ENCODE assay signal across 16 cellular contexts in the genomic region with DNA sequence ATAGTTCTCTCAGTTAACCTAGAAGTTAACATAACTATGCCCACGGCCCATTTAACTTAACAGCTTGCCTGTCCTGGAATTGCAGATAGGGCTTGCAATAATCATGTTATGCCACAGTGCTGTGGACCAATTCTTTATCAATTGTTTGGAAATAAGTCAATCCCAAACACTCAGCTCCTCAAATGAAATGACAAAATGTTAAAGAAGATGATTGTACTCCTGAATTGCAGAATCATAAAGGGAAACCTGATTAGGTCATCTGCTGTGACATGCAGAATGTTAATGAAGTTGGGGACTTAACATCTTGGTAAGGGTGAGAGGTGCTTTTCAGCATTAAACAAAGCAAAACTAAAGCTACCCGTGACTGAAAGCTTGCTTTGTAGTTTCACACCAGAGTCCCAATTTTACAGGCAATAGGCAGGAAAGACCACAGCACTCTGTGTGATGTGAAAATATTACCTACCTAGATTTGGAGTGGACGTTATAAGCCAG.
A peak's percentile ranks its signal among the peaks of the same experiment; 100 is the strongest.
DNase-seq lines count a peak whose midpoint lies in the region; ATAC-seq and TF ChIP-seq lines count a peak whose summit lies in the region.
"Had no signal": no experiment of that assay in that cellular context is flagged by ENCODE, and none has a peak within 500 bp of the region (broad histone marks: within the 10 kb centered on the region; RNA-seq: fewer than 3 reads in every experiment).

No MANE protein-coding gene starts in this region.

- no peak overlapping the region for H2BK12ac ChIP-seq in neuronal stem cell (ENCODE audit: low read length)

- DNase-seq in WERI-Rb-1, result no peak
- peak; percentile 37 for DNase-seq in neuronal stem cell (ENCODE audit: low spot score)
- DNase-seq in OCI-M2 (lab: John Stamatoyannopoulos, UW; ENCODE audit: unreplicated experiment), result no peak
- DNase-seq in posterior cingulate gyrus, result no peak
- DNase-seq: activated CD4-positive, alpha-beta T cell treated with anti-CD3 and anti-CD28 coated beads for 1 hour; body of pancreas; CD4-positive, alpha-beta T cell; head of caudate nucleus; left ventricle myocardium superior; SW 1271 had no signal

- H2BK120ac ChIP-seq in neuronal stem cell (ENCODE audit: low read depth, low read length), result no peak overlapping the region

- no peak overlapping the region for H2BK5ac ChIP-seq in neuronal stem cell (ENCODE audit: low read length)

- no peak overlapping the region for H2AK5ac ChIP-seq in neuronal stem cell (ENCODE audit: low read depth, low read length)

- H3K9me3 ChIP-seq in WERI-Rb-1 (ENCODE audit: severe bottlenecking) (no peaks in the 10 kb centered on the region), neuronal stem cell (replicated peaks in 1 of 2; ENCODE audit: control insufficient read depth in 2 of 2, insufficient read depth in 1 of 2, low read depth in 1 of 2, low read length in 2 of 2) (no peaks in the 10 kb centered on the region)
- H3K9me3 ChIP-seq: body of pancreas, neutrophil, tibial nerve had no signal

- no peak overlapping the region for H3K14ac ChIP-seq in neuronal stem cell (ENCODE audit: low read length)

- H3K4me2 ChIP-seq in neuronal stem cell (ENCODE audit: insufficient read depth, low read length, poor library complexity, severe bottlenecking), result no peak overlapping the region

- TF ChIP-seq CTCF in WERI-Rb-1 (IDR thresholded peaks at IDR 0.05; ENCODE audit: low read depth, low read length), result no peak

- H2AFZ ChIP-seq in neuronal stem cell (ENCODE audit: low read length), result no peak overlapping the region

- no peak overlapping the region for H3K18ac ChIP-seq in neuronal stem cell (ENCODE audit: low read length)

- no peak overlapping the region for H4K91ac ChIP-seq in neuronal stem cell (ENCODE audit: low read depth, low read length, poor library complexity)

- no peak overlapping the region for H4K8ac ChIP-seq in neuronal stem cell (ENCODE audit: low read depth, low read length)

- peak overlapping the region; percentile 45 for H3K4me3 ChIP-seq in WERI-Rb-1 (ENCODE audit: low read depth, low read length)
- no peak overlapping the region for H3K4me3 ChIP-seq in neuronal stem cell (ENCODE audit: low read length in 2 of 2)
- H3K4me3 ChIP-seq: body of pancreas, tibial nerve had no signal

- H3K4ac ChIP-seq in neuronal stem cell (ENCODE audit: low read length), result no peak overlapping the region

- H3K27me3 ChIP-seq in WERI-Rb-1 (ENCODE audit: insufficient read depth, low read depth, severe bottlenecking), result no peaks in the 10 kb centered on the region
- H3K27me3 ChIP-seq in neuronal stem cell (ENCODE audit: control insufficient read depth in 3 of 3, insufficient read depth in 3 of 3, low read depth in 1 of 3, low read length in 3 of 3), result no peaks in the 10 kb centered on the region
- H3K27me3 ChIP-seq: body of pancreas, neutrophil, tibial nerve had no signal

- no peaks in the 10 kb centered on the region for H3K79me1 ChIP-seq in neuronal stem cell (ENCODE audit: low read depth, low read length)

- H3K36me3 ChIP-seq in WERI-Rb-1 (no peaks in the 10 kb centered on the region), neuronal stem cell (replicated peaks in 1 of 2; ENCODE audit: control insufficient read depth in 2 of 2, insufficient read depth in 2 of 2, low read length in 2 of 2) (no peaks in the 10 kb centered on the region)
- H3K36me3 ChIP-seq: neutrophil, tibial nerve had no signal

- intact Hi-C loops in posterior cingulate gyrus (cut with DNase I), result no loop called here

- peak; percentile 43 for ATAC-seq in GM18858 (IDR thresholded peaks at IDR 0.05; ENCODE audit: unreplicated experiment)
- ATAC-seq in HG03342 (IDR thresholded peaks at IDR 0.05; ENCODE audit: unreplicated experiment), result peak; percentile 46
- ATAC-seq in GM19324 (IDR thresholded peaks at IDR 0.05; ENCODE audit: low FRiP score, unreplicated experiment), result no peak
- no peak for ATAC-seq in GM18517 (IDR thresholded peaks at IDR 0.05; ENCODE audit: unreplicated experiment)
- ATAC-seq: body of pancreas, left ventricle myocardium superior had no signal

- peaks cover 9 to 12% of the 10 kb centered on the region in 2 donors for H3K4me1 ChIP-seq in neuronal stem cell (ENCODE audit: control insufficient read depth in 2 of 2, insufficient read depth in 1 of 2, low read depth in 1 of 2, low read length in 2 of 2)
- H3K4me1 ChIP-seq: body of pancreas had no signal

- no peak overlapping the region for H2BK15ac ChIP-seq in neuronal stem cell (ENCODE audit: low read length)

- WGBS in neuronal stem cell (ENCODE audit: extremely low coverage in 2 of 2, insufficient read length in 2 of 2, insufficient replicate concordance in 1 of 2), 2 donors, result no CpG with 5 or more reads among the region's 3 CpGs

- H3K27ac ChIP-seq in WERI-Rb-1, result peak overlapping the region; percentile 71
- H3K27ac ChIP-seq in neuronal stem cell (replicated peaks; ENCODE audit: low read length), result no peak overlapping the region
- H3K27ac ChIP-seq: body of pancreas, neutrophil, tibial nerve had no signal

- no peak overlapping the region for H3K9ac ChIP-seq in neuronal stem cell (ENCODE audit: low read depth, low read length, poor library complexity)

- H3K23ac ChIP-seq in neuronal stem cell (ENCODE audit: low read depth, low read length, poor library complexity), result no peak overlapping the region

Comparison
In these comparisons a context has a peak if more than half of its experiments do, and no peak if none do; other contexts are left out.
1. ATAC-seq: peak in GM18858 (single experiment) and HG03342 (single experiment); none in GM19324 (single experiment) and GM18517 (single experiment).